ENCODE assay signal across 16 cellular contexts in the genomic region with DNA sequence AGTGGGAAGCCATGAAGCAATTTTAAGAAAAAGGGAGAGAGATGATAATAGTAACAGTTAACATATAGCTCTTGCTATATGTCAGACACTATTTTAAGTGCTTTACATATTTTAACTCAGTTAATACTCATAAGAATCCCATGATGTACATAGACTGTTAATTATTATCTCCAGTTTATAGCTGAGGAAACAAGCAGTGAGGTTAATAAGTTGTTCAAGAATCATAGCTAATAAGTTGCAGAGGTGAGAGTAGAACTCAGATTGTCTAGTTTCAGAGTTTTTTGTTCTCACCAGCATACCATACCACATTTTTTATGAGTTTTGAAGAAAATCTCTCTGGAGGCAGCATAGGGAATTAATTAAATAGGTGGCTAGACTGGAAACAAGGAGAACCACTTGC.
DNase-seq lines count a peak whose midpoint lies in the region; ATAC-seq and TF ChIP-seq lines count a peak whose summit lies in the region.
"Had no signal": no experiment of that assay in that cellular context is flagged by ENCODE, and none has a peak within 500 bp of the region (broad histone marks: within the 10 kb centered on the region; RNA-seq: fewer than 3 reads in every experiment).

No MANE protein-coding gene starts in this region.

- H3K9me3 ChIP-seq in hepatocyte (ENCODE audit: low read depth), result no peaks in the 10 kb centered on the region
- H3K9me3 ChIP-seq: lower lobe of right lung had no signal

- no peaks in the 10 kb centered on the region for H3K79me2 ChIP-seq in hepatocyte

- ATAC-seq in GM19023 (IDR thresholded peaks at IDR 0.05; ENCODE audit: unreplicated experiment) (peak; percentile 59), GM21576 (IDR thresholded peaks at IDR 0.05; ENCODE audit: unreplicated experiment) (peak; percentile 61), HG03095 (IDR thresholded peaks at IDR 0.05; ENCODE audit: unreplicated experiment) (peak; percentile 73)
- no peak for ATAC-seq in stimulated activated naive CD8-positive, alpha-beta T cell treated with anti-CD3 and anti-CD28 coated beads, Interleukin-15, amount 100 ng/mL, for 72 hours
- ATAC-seq: activated T-cell treated with anti-CD3 and anti-CD28 coated beads, Interleukin-2, amount 50 U/mL, for 4 hours; foreskin keratinocyte; lower lobe of right lung had no signal

- H3K4me1 ChIP-seq in hepatocyte (ENCODE audit: insufficient read depth), result no peaks in the 10 kb centered on the region
- H3K4me1 ChIP-seq: foreskin keratinocyte, lower lobe of right lung had no signal

- peaks cover 0 to 3% of the 10 kb centered on the region in 2 donors for H3K9me3 Mint-ChIP-seq in stimulated activated naive CD8-positive, alpha-beta T cell treated with anti-CD3 and anti-CD28 coated beads, Interleukin-15, amount 100 ng/mL, for 72 hours
- H3K9me3 Mint-ChIP-seq: activated T-cell treated with anti-CD3 and anti-CD28 coated beads, Interleukin-2, amount 50 U/mL, for 4 hours; nephron progenitor cell; T-helper 2 cell treated with Interferon-gamma antibody and Interleukin-4, amounts not matched to agents 5 μg/mL and 100 μg/mL, for 36 hours had no signal

- H3K4me3 Mint-ChIP-seq in stimulated activated naive CD8-positive, alpha-beta T cell treated with anti-CD3 and anti-CD28 coated beads, Interleukin-15, amount 100 ng/mL, for 72 hours, result no peak overlapping the region
- H3K4me3 Mint-ChIP-seq: activated T-cell treated with anti-CD3 and anti-CD28 coated beads, Interleukin-2, amount 50 U/mL, for 4 hours; nephron progenitor cell; T-helper 2 cell treated with Interferon-gamma antibody and Interleukin-4, amounts not matched to agents 5 μg/mL and 100 μg/mL, for 36 hours had no signal

- no peaks in the 10 kb centered on the region for H3K9me2 ChIP-seq in hepatocyte (replicated peaks; ENCODE audit: insufficient read depth)

- peaks cover 12% of the 10 kb centered on the region for H3K27me3 Mint-ChIP-seq in stimulated activated naive CD8-positive, alpha-beta T cell treated with anti-CD3 and anti-CD28 coated beads, Interleukin-15, amount 100 ng/mL, for 72 hours

- H3K27ac ChIP-seq in hepatocyte, result no peak overlapping the region
- H3K27ac ChIP-seq: foreskin keratinocyte, lower lobe of right lung had no signal

- H3K27me3 ChIP-seq in hepatocyte, result no peaks in the 10 kb centered on the region

- DNase-seq in hepatocyte (ENCODE audit: low spot score) (no peak), middle frontal gyrus (ENCODE audit: extremely low spot score, low spot score) (no peak), foreskin melanocyte (no peak), 8988T (no peak)
- DNase-seq in stimulated activated naive CD8-positive, alpha-beta T cell treated with anti-CD3 and anti-CD28 coated beads, Interleukin-15, amount 100 ng/mL, for 72 hours, result no peak
- DNase-seq: activated CD4-positive, alpha-beta T cell treated with anti-CD3 and anti-CD28 coated beads, Interleukin-2, amount 50 U/mL, for 1 hour; activated T-cell treated with anti-CD3 and anti-CD28 coated beads, Interleukin-2, amount 50 U/mL, for 4 hours; foreskin keratinocyte; lower lobe of right lung; NCI-H2107; nephron progenitor cell; retina had no signal

- H3K36me3 ChIP-seq in hepatocyte (replicated peaks; ENCODE audit: insufficient read depth, low read depth), result no peaks in the 10 kb centered on the region
- H3K36me3 ChIP-seq: lower lobe of right lung had no signal

- no peaks in the 10 kb centered on the region for H3K4me1 Mint-ChIP-seq in stimulated activated naive CD8-positive, alpha-beta T cell treated with anti-CD3 and anti-CD28 coated beads, Interleukin-15, amount 100 ng/mL, for 72 hours
- H3K4me1 Mint-ChIP-seq: nephron progenitor cell had no signal

- no peaks in the 10 kb centered on the region for H4K20me1 ChIP-seq in hepatocyte (ENCODE audit: insufficient read depth, poor library complexity, severe bottlenecking)

- no peak overlapping the region for H3K27ac Mint-ChIP-seq in stimulated activated naive CD8-positive, alpha-beta T cell treated with anti-CD3 and anti-CD28 coated beads, Interleukin-15, amount 100 ng/mL, for 72 hours
- H3K27ac Mint-ChIP-seq: nephron progenitor cell; T-helper 2 cell treated with Interferon-gamma antibody and Interleukin-4, amounts not matched to agents 5 μg/mL and 100 μg/mL, for 36 hours had no signal

- no peak overlapping the region for H2AFZ ChIP-seq in hepatocyte

- peak overlapping the region; percentile 31 for H3K4me2 ChIP-seq in hepatocyte

- H3K4me3 ChIP-seq in hepatocyte, result no peak overlapping the region
- H3K4me3 ChIP-seq: lower lobe of right lung had no signal

- no peak for TF ChIP-seq CTCF in hepatocyte (IDR thresholded peaks at IDR 0.05; ENCODE audit: poor library complexity)
